ENCODE assay signal across 8 cellular contexts in genomic region chr3:100335137-100335833, GRCh38. TPM values are rescaled to one million over a fixed set of nuclear protein-coding genes. Genes with fewer than 3 reads are reported as not detected.
A peak's percentile ranks its signal among the peaks of the same experiment; 100 is the strongest.
DNase-seq lines count a peak whose midpoint lies in the region; ATAC-seq and TF ChIP-seq lines count a peak whose summit lies in the region.

No MANE protein-coding gene starts in this region.

- H3K4me1 ChIP-seq in HUES64 (ENCODE audit: insufficient read depth, low read length) (peaks cover 9% of the 10 kb centered on the region), muscle layer of duodenum (ENCODE audit: control insufficient read depth in 1 of 2, insufficient read depth in 2 of 2, low read length in 2 of 2) (peaks cover 7 to 8% of the 10 kb centered on the region in 2 donors), upper lobe of right lung (peaks cover 6% of the 10 kb centered on the region)

- peak; percentile 25 for ATAC-seq in GM21390 (IDR thresholded peaks at IDR 0.05; ENCODE audit: unreplicated experiment)
- ATAC-seq in upper lobe of right lung: peak; percentile 3

- intact Hi-C loops in upper lobe of right lung (cut with DNase I): no loop called here

- DNase-seq in EH (ENCODE audit: low read depth): peak; percentile 25
- DNase-seq in UCSD-AML1 (lab: John Stamatoyannopoulos, UW; ENCODE audit: unreplicated experiment): peak; percentile 16
- peak; percentile 45 for DNase-seq in epithelial cell of esophagus (ENCODE audit: low read depth)
- no peak for DNase-seq in upper lobe of right lung
- DNase-seq in NCI-H446 treated with DMSO at 0.1 percent for 48 hours (lab: John Stamatoyannopoulos, UW): no peak

- 65% methylated on average over 20 of the region's 20 CpGs for WGBS in HUES64

- H3K9me3 ChIP-seq in HUES64 (ENCODE audit: insufficient read depth, low read depth, low read length) (no peaks in the 10 kb centered on the region), muscle layer of duodenum (ENCODE audit: control insufficient read depth in 1 of 2, low read length in 2 of 2) (no peaks in the 10 kb centered on the region), upper lobe of right lung (no peaks in the 10 kb centered on the region)

- H3K27me3 ChIP-seq in HUES64 (ENCODE audit: insufficient read depth, low read length): peaks cover 5% of the 10 kb centered on the region; the same call in 1 of the 2 replicates
- no peaks in the 10 kb centered on the region for H3K27me3 ChIP-seq in muscle layer of duodenum (ENCODE audit: low read depth, low read length)
- H3K27me3 ChIP-seq in upper lobe of right lung: no peaks in the 10 kb centered on the region

- H3K4me3 ChIP-seq in HUES64 (ENCODE audit: low read length): peak overlapping the region; percentile 58
- peak overlapping the region; percentile 74 for H3K4me3 ChIP-seq in epithelial cell of esophagus (ENCODE audit: low read length)
- peak overlapping the region; percentile 74 to 96 for H3K4me3 ChIP-seq in muscle layer of duodenum (ENCODE audit: low read depth in 1 of 2, low read length in 2 of 2)
- peak overlapping the region; percentile 73 for H3K4me3 ChIP-seq in upper lobe of right lung

- H3K36me3 ChIP-seq in HUES64 (ENCODE audit: insufficient read depth, low read length): peaks cover 10% of the 10 kb centered on the region
- peaks cover 0 to 14% of the 10 kb centered on the region in 2 donors for H3K36me3 ChIP-seq in muscle layer of duodenum (ENCODE audit: control insufficient read depth in 1 of 2, insufficient read depth in 2 of 2, low read length in 2 of 2)
- peaks cover 14% of the 10 kb centered on the region for H3K36me3 ChIP-seq in upper lobe of right lung

- H3K27ac ChIP-seq in HUES64 (ENCODE audit: low read depth, low read length) (0 out of 2 replicates have a peak overlapping the region, but pooled peaks have one; percentile 19), muscle layer of duodenum (ENCODE audit: low read length) (no peak overlapping the region), upper lobe of right lung (peak overlapping the region; percentile 72)

- peak overlapping the region; percentile 87 for H3K9ac ChIP-seq in HUES64 (ENCODE audit: low read depth, low read length)

- TF ChIP-seq CTCF in epithelial cell of esophagus (IDR thresholded peaks at IDR 0.05; ENCODE audit: insufficient read depth, low read depth, low read length, missing control alignments) (no peak), upper lobe of right lung (IDR thresholded peaks at IDR 0.05) (no peak)

RNA-seq across cellular contexts. Expression of gene NIT2, which starts 0.7 kb away (rescaled TPM):
- 22.9 TPM for polyA plus RNA-seq in HUES64 (2013, experiment 1 of 2)
- 23.3 TPM for polyA plus RNA-seq in HUES64 (2013, experiment 2 of 2)
- 31.1 TPM for total RNA-seq in upper lobe of right lung

Comparison
In these comparisons a context has a peak if more than half of its experiments do, and no peak if none do; other contexts are left out.
1. DNase-seq: peak in EH (single experiment), UCSD-AML1 (single experiment) and epithelial cell of esophagus (single experiment); none in upper lobe of right lung (single experiment) and NCI-H446 treated with DMSO at 0.1 percent for 48 hours (single experiment).
2. Peak in every context shown above with its lines, with median percentiles within 50 percentile points of each other: H3K4me3 ChIP-seq.